ENCODE assay signal across 15 cellular contexts in the genomic region with DNA sequence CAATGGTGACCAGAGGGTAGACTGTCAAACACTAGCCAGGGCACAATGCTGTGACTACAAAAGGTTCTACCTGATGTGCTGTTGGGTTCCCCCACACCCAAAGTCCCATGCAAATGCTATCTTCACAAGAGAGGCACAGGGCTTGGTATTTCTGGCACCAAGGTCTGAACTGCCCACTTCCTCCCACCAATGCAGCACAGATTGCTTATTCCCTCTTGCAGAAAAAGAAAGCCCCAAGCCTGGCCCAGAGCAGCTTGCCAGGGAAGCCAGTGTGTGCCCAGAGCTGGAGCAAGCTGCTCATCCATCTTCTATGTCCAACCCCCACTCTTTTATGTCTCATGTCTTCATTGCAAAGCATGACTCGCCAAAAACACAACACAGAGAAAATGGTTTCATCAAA.
DNase-seq lines count a peak whose midpoint lies in the region; ATAC-seq, FAIRE-seq and TF ChIP-seq lines count a peak whose summit lies in the region.
"Had no signal": no experiment of that assay in that cellular context is flagged by ENCODE, and none has a peak within 500 bp of the region (broad histone marks: within the 10 kb centered on the region; RNA-seq: fewer than 3 reads in every experiment).

No MANE protein-coding gene starts in this region.

- no TSS peak for BruUV-seq in HepG2 (replicated peaks; lab: Mats Ljungman, UMichigan)

- intact Hi-C loops in HepG2 (cut with micrococcal nuclease; ENCODE audit: unreplicated experiment): loop anchor here (10.0 kb wide), 1 partner anchor 229 kb away; no protein-coding TSS in a partner anchor

- H3K36me3 ChIP-seq in GM23248 (ENCODE audit: low read depth): no peaks in the 10 kb centered on the region
- no peaks in the 10 kb centered on the region for H3K36me3 ChIP-seq in SK-N-SH (replicated peaks in 1 of 2; ENCODE audit: control insufficient read depth in 1 of 2, insufficient read depth in 2 of 2, low read length in 1 of 2)
- peaks cover 9 to 10% of the 10 kb centered on the region in 2 experiments for H3K36me3 ChIP-seq in trophoblast cell (ENCODE audit: control insufficient read depth in 1 of 2, insufficient read depth in 2 of 2, low read length in 2 of 2)
- H3K36me3 ChIP-seq in HepG2 (replicated peaks in 1 of 2; ENCODE audit: control insufficient read depth in 1 of 2, insufficient read depth in 2 of 2, low read length in 2 of 2): no peaks in the 10 kb centered on the region
- H3K36me3 ChIP-seq: spleen had no signal

- peak overlapping the region; percentile 99 for H2AK5ac ChIP-seq in trophoblast cell (ENCODE audit: low read length)

- peak overlapping the region; percentile 70 for H3K23ac ChIP-seq in trophoblast cell (ENCODE audit: low read length)

- H3K27me3 ChIP-seq in GM23248 (replicated peaks; ENCODE audit: insufficient read depth) (no peaks in the 10 kb centered on the region), SK-N-SH (ENCODE audit: insufficient read depth) (no peaks in the 10 kb centered on the region), trophoblast cell (ENCODE audit: insufficient read depth, low read length) (no peaks in the 10 kb centered on the region), HepG2 (ENCODE audit: control insufficient read depth in 1 of 2, insufficient read depth in 2 of 2, low read length in 2 of 2) (no peaks in the 10 kb centered on the region; a peak in 1 of 5 replicates)

- H3K79me1 ChIP-seq in trophoblast cell (ENCODE audit: low read length): peaks cover 60% of the 10 kb centered on the region

- H3K4me2 ChIP-seq in GM23248 (ENCODE audit: unreplicated experiment): no peak overlapping the region
- H3K4me2 ChIP-seq in SK-N-SH: peak overlapping the region; percentile 1; the same call in 1 of the 2 replicates
- no peak overlapping the region for H3K4me2 ChIP-seq in trophoblast cell (ENCODE audit: low read length)
- no peak overlapping the region for H3K4me2 ChIP-seq in HepG2 (ENCODE audit: low read depth, low read length)

- H3K27ac ChIP-seq in GM23248 (no peak overlapping the region), SK-N-SH (ENCODE audit: low read depth in 2 of 2, low read length in 1 of 2) (no peak overlapping the region), trophoblast cell (ENCODE audit: low read depth, low read length) (peak overlapping the region; percentile 99), HepG2 (ENCODE audit: extremely low read length, insufficient read depth, low read length) (no peak overlapping the region)
- H3K27ac ChIP-seq: spleen had no signal

- peak overlapping the region; percentile 99 for H4K91ac ChIP-seq in trophoblast cell (ENCODE audit: low read depth, low read length)

- no peak for TF ChIP-seq POLR2A in HepG2 (IDR thresholded peaks at IDR 0.05; ENCODE audit: insufficient read depth in 1 of 2, low read depth in 2 of 2, low read length in 2 of 2)

- peak overlapping the region; percentile 98 for H2BK120ac ChIP-seq in trophoblast cell (ENCODE audit: insufficient read depth, low read length, poor library complexity)

- H3K4me3 ChIP-seq in GM23248 (no peak overlapping the region), SK-N-SH (ENCODE audit: low read depth in 2 of 2, low read length in 1 of 2) (no peak overlapping the region), fibroblast of the aortic adventitia (ENCODE audit: low read depth, low read length) (no peak overlapping the region), trophoblast cell (ENCODE audit: low read depth, low read length) (no peak overlapping the region), HepG2 (replicated peaks in 1 of 3; ENCODE audit: insufficient read depth in 1 of 3, low read depth in 2 of 3, low read length in 3 of 3) (no peak overlapping the region)
- H3K4me3 ChIP-seq: spleen had no signal

- H3K14ac ChIP-seq in trophoblast cell (ENCODE audit: low read length): peak overlapping the region; percentile 99

- H3K9ac ChIP-seq in GM23248 (no peak overlapping the region), SK-N-SH (no peak overlapping the region), trophoblast cell (ENCODE audit: low read length) (peak overlapping the region; percentile 45), HepG2 (ENCODE audit: insufficient read depth, low read depth, low read length) (no peak overlapping the region)

- in situ Hi-C loops in GM23248 (cut with MboI): loop anchor here (25.0 kb wide), 1 partner anchor 222 kb away; no protein-coding TSS in a partner anchor
- in situ Hi-C loops in HepG2 (cut with HindIII; ENCODE audit: extremely low pct_ligation_motif_present, low pct_unique_long_range_greater_than_20kb): no loop called here

- peak overlapping the region; percentile 94 for H4K8ac ChIP-seq in trophoblast cell (ENCODE audit: low read depth, low read length)

- CTCF ChIA-PET in SK-N-SH (lab: Yijun Ruan, JAX): interaction anchor here (0.9 to 4.9 kb wide), 9 partner anchors 7 to 231 kb away, joined by 3 to 40 read pairs (median 5); no protein-coding TSS in a partner anchor
- CTCF ChIA-PET in HepG2 (lab: Yijun Ruan, JAX; ENCODE audit: low intra/inter-chr PET ratio, low total read pairs): no interaction called here

- H2BK12ac ChIP-seq in trophoblast cell (ENCODE audit: low read length): peak overlapping the region; percentile 98

- H3K18ac ChIP-seq in trophoblast cell (ENCODE audit: low read length): peak overlapping the region; percentile 97

- peak overlapping the region; percentile 78 for H4K12ac ChIP-seq in trophoblast cell (ENCODE audit: low read depth, low read length)

- H3K9me3 ChIP-seq in GM23248 (ENCODE audit: low read depth) (no peaks in the 10 kb centered on the region), SK-N-SH (no peaks in the 10 kb centered on the region), trophoblast cell (ENCODE audit: insufficient read depth, low read depth, low read length) (no peaks in the 10 kb centered on the region), HepG2 (ENCODE audit: low read length) (no peaks in the 10 kb centered on the region)
- H3K9me3 ChIP-seq: spleen had no signal

- H3F3A ChIP-seq in GM23248 (ENCODE audit: insufficient read depth) (no peaks in the 10 kb centered on the region), SK-N-SH (replicated peaks; ENCODE audit: insufficient read depth) (no peaks in the 10 kb centered on the region)

- 85 to 91% methylated on average over 1 of the region's 1 CpG for WGBS in GM23248 (ENCODE audit: low coverage in 1 of 2, low lambda C conversion rate in 2 of 2, missing lambda C conversion rate in 2 of 2), 2 experiments
- WGBS in SK-N-SH (ENCODE audit: low lambda C conversion rate): 85% methylated on average over 1 of the region's 1 CpG
- WGBS in trophoblast cell (ENCODE audit: extremely low coverage, insufficient coverage, insufficient read length): no CpG with 5 or more reads among the region's 1 CpG
- 0% methylated on average over 1 of the region's 1 CpG for WGBS in HepG2 (ENCODE audit: low lambda C conversion rate)

- DNase-seq in GM23248: peak; percentile 72
- DNase-seq in SK-N-SH: no peak
- DNase-seq in fibroblast of the aortic adventitia (ENCODE audit: low read depth): peak; percentile 26
- DNase-seq in trophoblast cell: no peak
- no peak for DNase-seq in HepG2 (ENCODE audit: low spot score)
- DNase-seq in GDM1 (lab: John Stamatoyannopoulos, UW): no peak
- no peak for DNase-seq in NCI-H524 treated with DMSO at 0.1 percent for 48 hours (lab: John Stamatoyannopoulos, UW)
- no peak for DNase-seq in stimulated activated CD4-positive, alpha-beta T cell treated with anti-CD3 and anti-CD28 coated beads, Interleukin-12 subunit alpha, Interleukin-12 subunit beta, amount 100 ng/mL, for 4 hours
- DNase-seq: activated CD8-positive, alpha-beta T cell treated with anti-CD3 and anti-CD28 coated beads, Interleukin-2, amount 10 ng/mL, durations not matched to agents 7 days and 5 days; NCI-H1048; spleen; stimulated activated CD8-positive, alpha-beta memory T cell treated with anti-CD3 and anti-CD28 coated beads, Interleukin-4, amount 100 ng/mL, for 48 hours; T-helper 17 cell had no signal

- H2BK5ac ChIP-seq in trophoblast cell (ENCODE audit: low read depth, low read length, poor library complexity): peak overlapping the region; percentile 98

- H3K4me1 ChIP-seq in GM23248 (ENCODE audit: insufficient read depth) (peaks cover 12% of the 10 kb centered on the region), SK-N-SH (ENCODE audit: control insufficient read depth in 1 of 2, insufficient read depth in 2 of 2, low read depth in 1 of 2, low read length in 1 of 2) (peaks cover 5 to 15% of the 10 kb centered on the region in 2 experiments; a peak in 3 of 4 replicates), trophoblast cell (ENCODE audit: control insufficient read depth in 1 of 2, insufficient read depth in 2 of 2, low read length in 2 of 2) (peaks cover 26 to 36% of the 10 kb centered on the region in 2 experiments), HepG2 (ENCODE audit: insufficient read depth, low read length) (no peaks in the 10 kb centered on the region)
- H3K4me1 ChIP-seq: spleen had no signal

- H2AFZ ChIP-seq in GM23248: no peak overlapping the region
- H2AFZ ChIP-seq in SK-N-SH (ENCODE audit: low read depth): no peak overlapping the region
- H2AFZ ChIP-seq in trophoblast cell (ENCODE audit: insufficient read depth, low read length, poor library complexity): peak overlapping the region; percentile 37
- H2AFZ ChIP-seq in HepG2 (ENCODE audit: low read length): no peak overlapping the region

- no peaks in the 10 kb centered on the region for H3K79me2 ChIP-seq in GM23248 (ENCODE audit: insufficient read depth)
- H3K79me2 ChIP-seq in SK-N-SH (ENCODE audit: insufficient read depth): no peaks in the 10 kb centered on the region
- H3K79me2 ChIP-seq in trophoblast cell (ENCODE audit: control insufficient read depth, insufficient read depth, low read length, poor library complexity): peaks cover 33% of the 10 kb centered on the region
- no peaks in the 10 kb centered on the region for H3K79me2 ChIP-seq in HepG2 (ENCODE audit: insufficient read depth, low read length)

- FAIRE-seq in HepG2 (lab: Jason Lieb, UNC): no peak
- FAIRE-seq: GM12891 had no signal

- TF ChIP-seq RAD21 in SK-N-SH (IDR thresholded peaks at IDR 0.05; ENCODE audit: low read length) (no peak), HepG2 (CRISPR knock-in tag; IDR thresholded peaks at IDR 0.05) (no peak)

- POLR2A ChIA-PET in SK-N-SH (lab: Yijun Ruan, JAX): no interaction called here
- POLR2A ChIA-PET in HepG2 (lab: Yijun Ruan, JAX): no interaction called here

- no peak for ATAC-seq in HepG2
- ATAC-seq: activated CD8-positive, alpha-beta T cell treated with anti-CD3 and anti-CD28 coated beads, Interleukin-2, amount 10 ng/mL, durations not matched to agents 7 days and 5 days; activated naive CD4-positive, alpha-beta T cell treated with anti-CD3 and anti-CD28 coated beads, Interleukin-2, amount 50 U/mL, for 72 hours; T-helper 17 cell had no signal

- TF ChIP-seq EP300 in SK-N-SH (IDR thresholded peaks at IDR 0.05; ENCODE audit: borderline replicate concordance in 1 of 2, low read depth in 1 of 2, low read length in 1 of 2): no peak
- no peak for TF ChIP-seq EP300 in HepG2 (IDR thresholded peaks at IDR 0.05; ENCODE audit: low read depth in 2 of 2, low read length in 2 of 2)
- no peak for TF ChIP-seq EP300 in HepG2 (CRISPR knock-in tag; IDR thresholded peaks at IDR 0.05; ENCODE audit: borderline replicate concordance)

- TF ChIP-seq CTCF in SK-N-SH (IDR thresholded peaks at IDR 0.05) (no peak), fibroblast of the aortic adventitia (IDR thresholded peaks at IDR 0.05; ENCODE audit: insufficient read depth, low read length) (no peak), HepG2 (CRISPR knock-in tag; IDR thresholded peaks at IDR 0.05) (no peak)

- no peaks in the 10 kb centered on the region for H3K9me2 ChIP-seq in GM23248 (ENCODE audit: insufficient read depth)
- H3K9me2 ChIP-seq in SK-N-SH: no peaks in the 10 kb centered on the region

- H4K20me1 ChIP-seq in GM23248 (ENCODE audit: insufficient read depth) (no peaks in the 10 kb centered on the region), SK-N-SH (ENCODE audit: insufficient read depth) (no peaks in the 10 kb centered on the region), HepG2 (ENCODE audit: insufficient read depth, low read length) (no peaks in the 10 kb centered on the region)

- H3K4ac ChIP-seq in trophoblast cell (ENCODE audit: low read depth, low read length): peak overlapping the region; percentile 98

Comparison
In these comparisons a context has a peak if more than half of its experiments do, and no peak if none do; other contexts are left out.
1. DNase-seq: peak in GM23248 (single experiment) and fibroblast of the aortic adventitia (single experiment); none in SK-N-SH (single experiment), trophoblast cell (0 of 2), HepG2 (single experiment), GDM1 (single experiment), NCI-H524 treated with DMSO at 0.1 percent for 48 hours (single experiment) and stimulated activated CD4-positive, alpha-beta T cell treated with anti-CD3 and anti-CD28 coated beads, Interleukin-12 subunit alpha, Interleukin-12 subunit beta, amount 100 ng/mL, for 4 hours (single experiment).